Comparison of ENCODE assay signal across 21 cellular contexts in the genomic region with DNA sequence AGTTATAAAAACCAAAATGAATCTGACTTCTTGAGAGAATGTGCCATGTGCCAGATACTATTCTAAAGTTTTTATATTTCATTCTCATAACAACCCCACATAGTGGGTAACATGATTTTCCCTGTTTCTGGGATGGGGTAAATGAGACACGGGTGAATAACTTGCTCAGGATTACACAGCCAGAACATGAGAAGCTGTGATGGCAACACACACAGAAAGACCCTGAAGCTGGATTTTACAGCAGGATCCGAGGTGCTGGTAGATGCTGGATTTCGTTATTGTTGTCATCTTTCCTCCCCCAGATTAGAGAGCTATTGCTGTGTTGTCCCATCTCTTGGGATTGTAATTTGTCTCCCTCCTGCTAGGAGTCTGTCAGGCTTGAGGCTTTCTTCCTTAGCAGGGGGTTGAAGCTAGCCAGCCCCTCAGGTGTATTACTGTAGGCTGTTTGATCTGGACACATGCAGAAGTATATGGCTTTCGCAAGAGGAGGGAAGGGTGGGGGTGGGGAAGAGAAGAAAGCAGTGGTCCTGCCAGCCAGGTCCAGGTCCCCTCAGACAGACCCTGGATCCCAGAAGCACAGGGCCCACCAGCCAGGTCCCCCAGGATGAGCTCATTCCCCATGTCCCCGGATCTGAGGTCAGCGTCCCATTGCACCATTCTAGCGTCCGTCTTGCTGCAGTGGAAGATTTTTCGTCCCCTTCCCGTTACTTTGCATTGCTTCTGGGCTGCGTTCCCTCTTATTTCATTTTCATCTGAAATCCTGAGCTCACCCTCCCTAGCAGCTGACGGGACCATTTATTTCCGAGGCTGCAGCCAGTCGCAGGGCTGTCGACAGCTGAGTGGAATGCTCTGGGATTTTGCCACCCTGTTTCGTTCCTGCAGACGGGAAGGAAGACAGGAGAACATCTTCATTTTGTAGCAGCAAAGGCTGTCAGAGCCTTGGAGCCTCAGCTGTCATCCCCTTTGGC. TPM values are rescaled to one million over a fixed set of nuclear protein-coding genes. Genes with fewer than 3 reads are reported as not detected.
A peak's percentile ranks its signal among the peaks of the same experiment; 100 is the strongest.
DNase-seq lines count a peak whose midpoint lies in the region; ATAC-seq and TF ChIP-seq lines count a peak whose summit lies in the region.
"Had no signal": no experiment of that assay in that cellular context is flagged by ENCODE, and none has a peak within 500 bp of the region (broad histone marks: within the 10 kb centered on the region; RNA-seq: fewer than 3 reads in every experiment).

No MANE protein-coding gene starts in this region.

- H3K27me3 ChIP-seq in left lung: peaks cover 11 to 83% of the 10 kb centered on the region in 2 donors
- H3K27me3 ChIP-seq: testis had no signal

- H3K9me3 ChIP-seq in left lung: no peaks in the 10 kb centered on the region
- H3K9me3 ChIP-seq: Caco-2, testis had no signal

- no peak overlapping the region for H3K27ac ChIP-seq in left lung
- H3K27ac ChIP-seq: 22Rv1, skin epidermis, testis had no signal

- no peak for TF ChIP-seq CTCF in left lung (IDR thresholded peaks at IDR 0.05)

- no peaks in the 10 kb centered on the region for H3K36me3 ChIP-seq in left lung

- H3K4me3 ChIP-seq in left lung: no peak overlapping the region
- H3K4me3 ChIP-seq: skin epidermis, testis had no signal

- intact Hi-C loops in Right ventricle myocardium inferior (cut with DNase I) (no loop called here), cardiac septum (cut with DNase I) (no loop called here), left lung (cut with DNase I) (no loop called here)

- ATAC-seq in Right ventricle myocardium inferior (peak; percentile 62), left lung (peak; percentile 32)
- ATAC-seq in stimulated activated naive CD8-positive, alpha-beta T cell treated with anti-CD3 and anti-CD28 coated beads, Interleukin-15, Interleukin-2, amounts not matched to agents 100 U/mL and 50 U/mL, for 24 hours: no peak
- ATAC-seq: activated naive CD4-positive, alpha-beta T cell treated with anti-CD3 and anti-CD28 coated beads, Interleukin-2, amount 50 U/mL, for 72 hours; left colon had no signal

- H3K4me1 ChIP-seq in left lung: no peaks in the 10 kb centered on the region
- H3K4me1 ChIP-seq: Caco-2, testis had no signal

- DNase-seq in Right ventricle myocardium inferior (ENCODE audit: missing footprints): no peak
- no peak for DNase-seq in cardiac septum (ENCODE audit: low spot score)
- DNase-seq in fibroblast of gingiva (ENCODE audit: low read depth): peak; percentile 18
- DNase-seq in left lung: no peak
- DNase-seq in stimulated activated naive CD8-positive, alpha-beta T cell treated with anti-CD3 and anti-CD28 coated beads, Interleukin-15, Interleukin-2, amounts not matched to agents 100 U/mL and 50 U/mL, for 24 hours: no peak
- no peak for DNase-seq in NOMO-1 (lab: John Stamatoyannopoulos, UW; ENCODE audit: unreplicated experiment in 2 of 2)
- no peak for DNase-seq in NCI-H748 (lab: John Stamatoyannopoulos, UW; ENCODE audit: unreplicated experiment)
- no peak for DNase-seq in ureter (ENCODE audit: low spot score)
- DNase-seq: activated CD4-positive, alpha-beta T cell treated with anti-CD3 and anti-CD28 coated beads, Interleukin-2, amount 10 ng/mL, durations not matched to agents 24 days and 14 days; Caco-2; DND-41; erythroblast; left colon; NCI-H1105; NCI-H2081 treated with DMSO at 0.1 percent for 48 hours; NCI-H446 treated with DMSO at 0.1 percent for 48 hours; stimulated activated naive B cell treated with anti-CD40 and anti-IgM and Interleukin-4, amounts not matched to agents 10 μg/mL and 1 μg/mL and 100 μg/mL, for 72 hours; testis had no signal

RNA-seq across cellular contexts. Expression of gene KCNG1, which starts 7.3 kb away (rescaled TPM):
- total RNA-seq in Right ventricle myocardium inferior: 0.32 TPM
- total RNA-seq in cardiac septum: 0.48 TPM
- under 1 TPM; 0.31 to 0.70 TPM for total RNA-seq in left lung
- 22.4 TPM for total RNA-seq in ureter

Comparison
In these comparisons a context has a peak if more than half of its experiments do, and no peak if none do; other contexts are left out.
1. RNA of gene KCNG1, which starts 7.3 kb away (total RNA-seq): 22.4 TPM in ureter (single experiment); 0.31 to 0.70 TPM in left lung, 0.48 TPM in cardiac septum (single experiment) and 0.32 TPM in Right ventricle myocardium inferior (single experiment); every median in the first group is over 10 times any median in the second.